2 cellular contexts compared by ENCODE assay signal in genomic region chr2:207828361-207829057, GRCh38.
TF ChIP-seq lines count a peak whose summit lies in the region.

No MANE protein-coding gene starts in this region.

TF ChIP-seq in K562, 482 proteins besides CTCF, POLR2A, EP300 and RAD21 (continued from another document):
- TF ChIP-seq MGA (IDR thresholded peaks at IDR 0.05) = peak; percentile 30; the same call in 1 of the 2 replicates
- no peak for TF ChIP-seq ZNF785 (CRISPR knock-in tag; IDR thresholded peaks at IDR 0.05)
- no peak for TF ChIP-seq ZNF212 (CRISPR knock-in tag; IDR thresholded peaks at IDR 0.05)
- TF ChIP-seq MLX (CRISPR knock-in tag; conservative IDR thresholded peaks at IDR 0.05) = no peak

TF ChIP-seq in HepG2, 621 proteins besides CTCF, POLR2A, EP300 and RAD21 (continued from another document and continues in another):
- no peak for TF ChIP-seq IKZF4 (CRISPR knock-in tag; IDR thresholded peaks at IDR 0.05; ENCODE audit: borderline replicate concordance, low read depth, not compliant biosample characterization)
- peak; percentile 63 for TF ChIP-seq ARID3A (IDR thresholded peaks at IDR 0.05; ENCODE audit: low read depth, low read length)
- TF ChIP-seq ZFX (CRISPR knock-in tag; IDR thresholded peaks at IDR 0.05; ENCODE audit: low read depth) = peak; percentile 62
- no peak for TF ChIP-seq HDAC6 (IDR thresholded peaks at IDR 0.05; ENCODE audit: low read depth, low read length)
- TF ChIP-seq FOXP4 (CRISPR knock-in tag; IDR thresholded peaks at IDR 0.05) = peak; percentile 94
- peak; percentile 95; the same call in 1 of the 2 replicates for TF ChIP-seq ZNF232 (CRISPR knock-in tag; IDR thresholded peaks at IDR 0.05; ENCODE audit: borderline replicate concordance)
- TF ChIP-seq JUNB (CRISPR knock-in tag; IDR thresholded peaks at IDR 0.05; ENCODE audit: borderline replicate concordance) = peak; percentile 96; the same call in 1 of the 2 replicates
- TF ChIP-seq MED8 (CRISPR knock-in tag; IDR thresholded peaks at IDR 0.05; ENCODE audit: insufficient replicate concordance) = peak; percentile 30
- TF ChIP-seq NR2F1 (CRISPR knock-in tag; IDR thresholded peaks at IDR 0.05) = 0 out of 4 replicates have a peak, but pooled peaks of 1 of the 2 experiments have one; percentile 12
- TF ChIP-seq ATF5 (CRISPR knock-in tag; IDR thresholded peaks at IDR 0.05; ENCODE audit: low read depth) = no peak
- TF ChIP-seq BCL6 (CRISPR knock-in tag; IDR thresholded peaks at IDR 0.05) = peak; percentile 72
- TF ChIP-seq TFDP1 (CRISPR knock-in tag; IDR thresholded peaks at IDR 0.05; ENCODE audit: borderline replicate concordance) = peak; percentile 18; the same call in 1 of the 2 replicates
- peak; percentile 30; the same call in 1 of the 2 replicates for TF ChIP-seq ZNF501 (CRISPR knock-in tag; IDR thresholded peaks at IDR 0.05)
- peak; percentile 17; the same call in 1 of the 2 replicates for TF ChIP-seq ZC3H4 (CRISPR knock-in tag; IDR thresholded peaks at IDR 0.05; ENCODE audit: borderline replicate concordance)
- no peak for TF ChIP-seq ZNF572 (CRISPR knock-in tag; IDR thresholded peaks at IDR 0.05)
- TF ChIP-seq TCF7 (IDR thresholded peaks at IDR 0.05; ENCODE audit: low read depth) = peak; percentile 68
- no peak for TF ChIP-seq ZKSCAN1 (IDR thresholded peaks at IDR 0.05; ENCODE audit: low read length)
- no peak for TF ChIP-seq TCF12 (IDR thresholded peaks at IDR 0.05)
- TF ChIP-seq TCF12 (CRISPR knock-in tag; IDR thresholded peaks at IDR 0.05) = peak; percentile 43; the same call in 1 of the 2 replicates
- TF ChIP-seq SIX1 (CRISPR knock-in tag; IDR thresholded peaks at IDR 0.05; ENCODE audit: borderline replicate concordance) = peak; percentile 90; the same call in 1 of the 2 replicates
- peak; percentile 65; the same call in 1 of the 2 replicates for TF ChIP-seq SIX4 (CRISPR knock-in tag; IDR thresholded peaks at IDR 0.05)
- peak; percentile 37; the same call in 1 of the 2 replicates for TF ChIP-seq GATAD1 (CRISPR knock-in tag; IDR thresholded peaks at IDR 0.05)
- peak; percentile 71; the same call in 1 of the 2 replicates for TF ChIP-seq KAT8 (CRISPR knock-in tag; IDR thresholded peaks at IDR 0.05)
- no peak for TF ChIP-seq ZNF563 (CRISPR knock-in tag; IDR thresholded peaks at IDR 0.05)
- TF ChIP-seq MYC (CRISPR knock-in tag; IDR thresholded peaks at IDR 0.05; ENCODE audit: borderline replicate concordance) = peak; percentile 64; the same call in 1 of the 2 replicates
- peak; percentile 97 for TF ChIP-seq FOSL1 (CRISPR knock-in tag; IDR thresholded peaks at IDR 0.05; ENCODE audit: borderline replicate concordance)
- no peak for TF ChIP-seq THYN1 (CRISPR knock-in tag; IDR thresholded peaks at IDR 0.05; ENCODE audit: borderline replicate concordance, low read depth)
- 0 out of 2 replicates have a peak, but pooled peaks have one; percentile 49 for TF ChIP-seq FOXK1 (CRISPR knock-in tag; IDR thresholded peaks at IDR 0.05; ENCODE audit: borderline replicate concordance, low read depth)
- TF ChIP-seq NFKB2 (CRISPR knock-in tag; IDR thresholded peaks at IDR 0.05; ENCODE audit: borderline replicate concordance) = no peak
- TF ChIP-seq DPF2 (CRISPR knock-in tag; IDR thresholded peaks at IDR 0.05; ENCODE audit: borderline replicate concordance, low read depth) = peak; percentile 93
- TF ChIP-seq RELA (CRISPR knock-in tag; IDR thresholded peaks at IDR 0.05) = no peak
- TF ChIP-seq ZNF816 (CRISPR knock-in tag; IDR thresholded peaks at IDR 0.05; ENCODE audit: borderline replicate concordance) = peak; percentile 5; the same call in 1 of the 2 replicates
- TF ChIP-seq LBX2 (CRISPR knock-in tag; IDR thresholded peaks at IDR 0.05; ENCODE audit: borderline replicate concordance) = no peak
- TF ChIP-seq ZNF136 (CRISPR knock-in tag; IDR thresholded peaks at IDR 0.05; ENCODE audit: low read depth) = peak; percentile 67; the same call in 1 of the 2 replicates
- TF ChIP-seq ZMYM4 (CRISPR knock-in tag; IDR thresholded peaks at IDR 0.05) = peak; percentile 87
- peak; percentile 37; the same call in 1 of the 2 replicates for TF ChIP-seq PHF8 (CRISPR knock-in tag; IDR thresholded peaks at IDR 0.05)
- 0 out of 2 replicates have a peak, but pooled peaks have one; percentile 34 for TF ChIP-seq DMAP1 (CRISPR knock-in tag; IDR thresholded peaks at IDR 0.05)
- no peak for TF ChIP-seq ONECUT2 (CRISPR knock-in tag; IDR thresholded peaks at IDR 0.05)
- TF ChIP-seq STAT6 (CRISPR knock-in tag; IDR thresholded peaks at IDR 0.05; ENCODE audit: borderline replicate concordance) = peak; percentile 94
- no peak for TF ChIP-seq NBN (conservative IDR thresholded peaks at IDR 0.05)
- TF ChIP-seq ZMYM2 (CRISPR knock-in tag; IDR thresholded peaks at IDR 0.05) = peak; percentile 53; the same call in 1 of the 2 replicates
- TF ChIP-seq NR3C1 (CRISPR knock-in tag; IDR thresholded peaks at IDR 0.05) = no peak
- TF ChIP-seq NFAT5 (CRISPR knock-in tag; IDR thresholded peaks at IDR 0.05) = no peak
- peak; percentile 89 for TF ChIP-seq ZNF317 (CRISPR knock-in tag; IDR thresholded peaks at IDR 0.05)
- TF ChIP-seq PRDM10 (CRISPR knock-in tag; IDR thresholded peaks at IDR 0.05; ENCODE audit: low read depth) = peak; percentile 59; the same call in 1 of the 2 replicates
- TF ChIP-seq ZBTB3 (CRISPR knock-in tag; IDR thresholded peaks at IDR 0.05; ENCODE audit: borderline replicate concordance, low read depth) = peak; percentile 69; the same call in 1 of the 2 replicates
- peak; percentile 98 for TF ChIP-seq GATAD2A (CRISPR knock-in tag; IDR thresholded peaks at IDR 0.05)
